ENCODE assay signal across 11 cellular contexts in the genomic region with DNA sequence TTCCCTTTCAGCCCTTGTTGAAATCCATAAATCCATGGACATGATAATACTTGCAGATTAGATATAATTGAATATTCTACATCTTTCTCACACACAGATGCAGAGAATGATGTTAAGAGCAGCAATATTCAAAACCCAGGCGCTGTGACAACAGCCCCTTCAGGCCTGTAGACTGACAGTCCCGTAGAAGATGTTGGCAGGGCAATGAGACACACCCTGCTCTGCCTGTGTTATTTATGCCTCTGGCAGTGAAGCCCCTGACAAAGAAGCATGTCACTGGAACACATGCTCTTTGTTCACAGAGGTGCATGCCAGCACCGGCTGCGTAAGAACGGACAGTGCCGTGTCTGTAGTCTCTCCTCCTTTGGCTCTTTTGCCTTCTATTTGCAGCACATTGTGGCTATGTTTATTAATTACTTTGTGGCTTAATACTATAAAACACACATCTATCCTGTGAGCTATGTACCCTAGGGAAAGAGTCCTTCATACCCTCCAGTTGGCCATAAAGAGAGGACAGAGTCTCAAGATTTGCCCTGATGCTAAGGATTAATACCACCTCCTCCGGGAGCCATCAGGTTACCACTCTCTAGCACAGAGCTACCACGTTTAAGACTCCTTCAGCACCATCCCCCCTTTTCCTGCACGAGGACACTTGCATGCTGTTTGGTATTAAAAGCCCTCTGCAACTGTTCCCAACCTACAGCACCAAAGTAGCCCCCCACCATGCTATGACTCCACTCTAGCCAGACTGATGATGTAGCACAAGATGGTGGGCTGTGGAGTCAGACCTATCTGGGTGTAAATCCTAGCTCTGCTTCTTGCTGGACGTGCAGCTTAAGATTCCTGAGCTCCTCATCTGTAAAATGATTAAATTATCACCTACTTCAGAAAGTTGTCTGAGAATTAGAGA. TPM values are rescaled to one million over a fixed set of nuclear protein-coding genes. Genes with fewer than 3 reads are reported as not detected.
DNase-seq lines count a peak whose midpoint lies in the region; ATAC-seq and TF ChIP-seq lines count a peak whose summit lies in the region.
"Had no signal": no experiment of that assay in that cellular context is flagged by ENCODE, and none has a peak within 500 bp of the region (broad histone marks: within the 10 kb centered on the region; RNA-seq: fewer than 3 reads in every experiment).

No MANE protein-coding gene starts in this region.

- H3F3A ChIP-seq in DOHH2 (ENCODE audit: control insufficient read depth, insufficient read depth): 0 out of 2 replicates have a peak, but pooled peaks cover 2% of the 10 kb centered on the region

- peaks cover 37% of the 10 kb centered on the region for H3K4me1 ChIP-seq in DOHH2 (ENCODE audit: control insufficient read depth, low read length)
- H3K4me1 ChIP-seq in Panc1 (ENCODE audit: control insufficient read depth, insufficient read depth, low read length): peaks cover 6% of the 10 kb centered on the region

- no peak for DNase-seq in Panc1 (ENCODE audit: low read depth, low spot score)
- DNase-seq in fibroblast of mammary gland (ENCODE audit: low read depth): peak; percentile 51
- peak; percentile 53 for DNase-seq in occipital lobe (lab: John Stamatoyannopoulos, UW)
- DNase-seq in MV-4-11 (lab: John Stamatoyannopoulos, UW): no peak
- DNase-seq in stimulated activated CD4-positive, alpha-beta T cell treated with anti-CD3 and anti-CD28 coated beads, Interleukin-4, amount 100 ng/mL, for 24 hours: no peak
- DNase-seq in immature natural killer cell: no peak
- DNase-seq: activated CD4-positive, alpha-beta T cell treated with anti-CD3 and anti-CD28 coated beads for 1 hour; HFFc6; NCI-H1092 had no signal

- peak overlapping the region; percentile 78 for H3K4me2 ChIP-seq in DOHH2 (ENCODE audit: low read length)

- ATAC-seq in Panc1 (no peak), HG03439 (IDR thresholded peaks at IDR 0.05; ENCODE audit: unreplicated experiment) (no peak)

- no peaks in the 10 kb centered on the region for H3K36me3 Mint-ChIP-seq in immature natural killer cell

- H3K27ac Mint-ChIP-seq in immature natural killer cell: peak overlapping the region in 1 of 6 donors; percentile 69
- H3K27ac Mint-ChIP-seq: HFFc6 had no signal

- H3K36me3 ChIP-seq in DOHH2 (ENCODE audit: control insufficient read depth, low read length) (peaks cover 29% of the 10 kb centered on the region), Panc1 (ENCODE audit: control insufficient read depth, insufficient read depth, low read length) (no peaks in the 10 kb centered on the region; the same call in 1 of the 2 replicates)

- TF ChIP-seq CTCF in DOHH2 (IDR thresholded peaks at IDR 0.05; ENCODE audit: low read depth, low read length, poor library complexity, severe bottlenecking) (no peak), Panc1 (IDR thresholded peaks at IDR 0.05) (no peak), fibroblast of mammary gland (conservative IDR thresholded peaks at IDR 0.05; ENCODE audit: control insufficient read depth, insufficient read depth, low read depth, low read length) (no peak)

- H3K27ac ChIP-seq in DOHH2 (ENCODE audit: low read depth, low read length): no peak overlapping the region
- H3K27ac ChIP-seq in Panc1 (ENCODE audit: low read length): peak overlapping the region; percentile 87; the same call in 1 of the 2 replicates

- POLR2A ChIA-PET in Panc1 (lab: Charles Lee): no interaction called here

- H3K4me3 ChIP-seq in DOHH2 (ENCODE audit: low read length) (peak overlapping the region; percentile 81), Panc1 (ENCODE audit: low read depth in 2 of 2, low read length in 2 of 2) (no peak overlapping the region), fibroblast of mammary gland (ENCODE audit: control insufficient read depth, low read depth, low read length) (no peak overlapping the region)

- in situ Hi-C loops in Panc1 (cut with HindIII; ENCODE audit: low pct_unique_long_range_greater_than_20kb, low sequenced_read_pairs): no loop called here

- H3K4me3 Mint-ChIP-seq in immature natural killer cell: peak overlapping the region in 1 of 5 donors; percentile 86

- H3K27me3 Mint-ChIP-seq in immature natural killer cell (ENCODE audit: low read depth in 3 of 3): peaks cover 5 to 12% (median 11%) of the 10 kb centered on the region in 3 donors

- H3K27me3 ChIP-seq in DOHH2 (ENCODE audit: control insufficient read depth, low read length) (no peaks in the 10 kb centered on the region), Panc1 (ENCODE audit: control insufficient read depth, insufficient read depth, low read length) (no peaks in the 10 kb centered on the region)

- H3K9me2 ChIP-seq in DOHH2 (replicated peaks; ENCODE audit: control insufficient read depth, low read length): no peaks in the 10 kb centered on the region

- H4K20me1 ChIP-seq in DOHH2 (ENCODE audit: control insufficient read depth, insufficient read depth, low read depth, low read length): no peaks in the 10 kb centered on the region

- peaks cover 49% of the 10 kb centered on the region for H3K79me2 ChIP-seq in DOHH2 (ENCODE audit: control insufficient read depth, low read length)

- no peaks in the 10 kb centered on the region for H3K9me3 Mint-ChIP-seq in immature natural killer cell
- H3K9me3 Mint-ChIP-seq: HFFc6 had no signal

- H3K9me3 ChIP-seq in DOHH2 (ENCODE audit: control insufficient read depth, insufficient read depth, low read length) (no peaks in the 10 kb centered on the region), Panc1 (ENCODE audit: control insufficient read depth, insufficient read depth, low read depth, low read length) (no peaks in the 10 kb centered on the region)

- no TSS peak for BruUV-seq in Panc1 (replicated peaks; lab: Mats Ljungman, UMichigan)

- CTCF ChIA-PET in Panc1 (lab: Charles Lee): no interaction called here

- intact Hi-C loops in Panc1 (cut with micrococcal nuclease; ENCODE audit: unreplicated experiment): no loop called here

- peaks cover 12 to 18% of the 10 kb centered on the region in 2 donors for H3K4me1 Mint-ChIP-seq in immature natural killer cell

RNA-seq across cellular contexts. Expression of a gene that starts 2.0 kb away (rescaled TPM):
- total RNA-seq in Panc1 (2021; ENCODE audit: unreplicated experiment): 109 TPM
- 115 TPM for polyA plus RNA-seq in Panc1 (2012; ENCODE audit: insufficient read length)
- total RNA-seq in occipital lobe: 3.9 TPM
- 10 to 100 TPM; 33.9 to 53.7 (median 39.1) TPM for polyA plus RNA-seq in immature natural killer cell

RNA-seq across cellular contexts. Expression of a gene that starts 43.2 kb away (rescaled TPM):
- not detected for total RNA-seq in Panc1 (2021; ENCODE audit: unreplicated experiment)
- polyA plus RNA-seq in Panc1 (2012; ENCODE audit: insufficient read length): not detected
- 3.9 TPM for total RNA-seq in occipital lobe
- polyA plus RNA-seq in immature natural killer cell: 1 to 10 TPM in 1 of 3 donors, under 1 TPM in 2; 0.77 to 1.8 (median 0.97) TPM
- total RNA-seq: HFFc6 had no signal

RNA-seq across cellular contexts. Expression of a gene that starts 58.9 kb away (rescaled TPM):
- total RNA-seq in Panc1 (2021; ENCODE audit: unreplicated experiment) (10.4 TPM), occipital lobe (14.7 TPM)
- 6.4 TPM for polyA plus RNA-seq in Panc1 (2012; ENCODE audit: insufficient read length)
- polyA plus RNA-seq in immature natural killer cell: 10 to 100 TPM in 1 of 3 donors, 1 to 10 TPM in 2; 5.9 to 11.4 (median 7.9) TPM

Comparison
In these comparisons a context has a peak if more than half of its experiments do, and no peak if none do; other contexts are left out.
1. DNase-seq: peak in fibroblast of mammary gland (single experiment) and occipital lobe (single experiment); none in Panc1 (single experiment), MV-4-11 (single experiment), stimulated activated CD4-positive, alpha-beta T cell treated with anti-CD3 and anti-CD28 coated beads, Interleukin-4, amount 100 ng/mL, for 24 hours (single experiment) and immature natural killer cell (0 of 3).
2. RNA of a gene that starts 2.0 kb away (total RNA-seq): 109 TPM in Panc1 (single experiment); 3.9 TPM in occipital lobe (single experiment); every median in the first group is over 10 times any median in the second.